Comparison of ENCODE assay signal across 11 cellular contexts in the genomic region with DNA sequence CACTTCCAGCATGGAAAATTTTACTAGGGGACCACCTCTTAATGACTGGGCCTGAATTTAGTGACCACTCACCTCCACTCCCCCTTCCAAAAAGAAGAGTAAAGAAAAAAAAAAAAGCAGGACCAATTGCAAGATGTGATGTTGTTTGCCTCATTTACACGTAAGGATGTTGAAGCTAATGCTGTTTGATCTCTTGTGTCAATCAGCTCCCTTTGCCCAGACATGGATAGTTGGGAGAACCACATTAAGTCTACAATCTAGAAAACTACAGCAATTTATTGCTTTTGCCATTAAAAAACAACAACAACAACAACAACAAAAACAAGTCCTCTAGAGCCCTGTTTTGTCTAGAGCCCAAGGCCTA. TPM values are rescaled to one million over a fixed set of nuclear protein-coding genes. Genes with fewer than 3 reads are reported as not detected.
A peak's percentile ranks its signal among the peaks of the same experiment; 100 is the strongest.
DNase-seq lines count a peak whose midpoint lies in the region; ATAC-seq and TF ChIP-seq lines count a peak whose summit lies in the region.
"Had no signal": no experiment of that assay in that cellular context is flagged by ENCODE, and none has a peak within 500 bp of the region (broad histone marks: within the 10 kb centered on the region; RNA-seq: fewer than 3 reads in every experiment).

No MANE protein-coding gene starts in this region.

- in situ Hi-C loops in HAP-1 (cut with MboI; ENCODE audit: low sequenced_read_pairs): no loop called here

- CTCF ChIA-PET in CD4-positive, alpha-beta memory T cell (lab: Charles Lee; ENCODE audit: partially characterized antibody): no interaction called here

- no peaks in the 10 kb centered on the region for H3K9me3 Mint-ChIP-seq in dendritic cell treated with granulocyte-macrophage colony-stimulating factor and Interleukin-4, amounts not matched to agents 40 ng/mL and 50 ng/mL, for 4 days
- no peaks in the 10 kb centered on the region for H3K9me3 Mint-ChIP-seq in nephron
- H3K9me3 Mint-ChIP-seq in CD4-positive, alpha-beta memory T cell: no peaks in the 10 kb centered on the region

- H3K27me3 Mint-ChIP-seq in dendritic cell treated with granulocyte-macrophage colony-stimulating factor and Interleukin-4, amounts not matched to agents 40 ng/mL and 50 ng/mL, for 4 days: no peaks in the 10 kb centered on the region
- no peaks in the 10 kb centered on the region for H3K27me3 Mint-ChIP-seq in nephron (ENCODE audit: low read depth)
- no peaks in the 10 kb centered on the region for H3K27me3 Mint-ChIP-seq in CD4-positive, alpha-beta memory T cell

- POLR2A ChIA-PET in CD4-positive, alpha-beta memory T cell (lab: Charles Lee; ENCODE audit: partially characterized antibody): interaction anchor here (0.6 kb wide), 1 partner anchor 70 kb away, joined by 4 read pairs; no protein-coding TSS in a partner anchor

- DNase-seq in right atrium auricular region (ENCODE audit: low spot score): no peak
- DNase-seq in Right ventricle myocardium superior: no peak
- no peak for DNase-seq in aorta
- DNase-seq in CD4-positive, alpha-beta memory T cell: no peak
- no peak for DNase-seq in HAP-1 (ENCODE audit: low spot score in 2 of 2)
- DNase-seq in HUDEP-2 (lab: John Stamatoyannopoulos, UW; ENCODE audit: unreplicated experiment in 76 of 76): no peak
- DNase-seq: activated naive CD4-positive, alpha-beta T cell; CD4-positive, CD25-positive, alpha-beta regulatory T cell; NCI-H526 had no signal

- H3K36me3 Mint-ChIP-seq in dendritic cell treated with granulocyte-macrophage colony-stimulating factor and Interleukin-4, amounts not matched to agents 40 ng/mL and 50 ng/mL, for 4 days (ENCODE audit: low read depth): no peaks in the 10 kb centered on the region
- no peaks in the 10 kb centered on the region for H3K36me3 Mint-ChIP-seq in nephron (ENCODE audit: low read depth)
- H3K36me3 Mint-ChIP-seq in CD4-positive, alpha-beta memory T cell: no peaks in the 10 kb centered on the region
- H3K36me3 Mint-ChIP-seq: CD4-positive, CD25-positive, alpha-beta regulatory T cell had no signal

- H3K9me3 ChIP-seq in right atrium auricular region: no peaks in the 10 kb centered on the region
- H3K9me3 ChIP-seq in aorta (ENCODE audit: control insufficient read depth, low read length): no peaks in the 10 kb centered on the region
- no peaks in the 10 kb centered on the region for H3K9me3 ChIP-seq in CD4-positive, alpha-beta memory T cell (ENCODE audit: control insufficient read depth in 1 of 2, low read length in 2 of 2)
- H3K9me3 ChIP-seq in HAP-1: no peaks in the 10 kb centered on the region

- H3K4me1 Mint-ChIP-seq in dendritic cell treated with granulocyte-macrophage colony-stimulating factor and Interleukin-4, amounts not matched to agents 40 ng/mL and 50 ng/mL, for 4 days (ENCODE audit: low read depth): peaks cover 7% of the 10 kb centered on the region
- peaks cover 34% of the 10 kb centered on the region for H3K4me1 Mint-ChIP-seq in nephron
- H3K4me1 Mint-ChIP-seq in CD4-positive, alpha-beta memory T cell: peaks cover 3 to 9% (median 4%) of the 10 kb centered on the region in 4 donors
- H3K4me1 Mint-ChIP-seq: CD4-positive, CD25-positive, alpha-beta regulatory T cell had no signal

- H3K4me3 ChIP-seq in right atrium auricular region (no peak overlapping the region), aorta (ENCODE audit: low read length in 2 of 2) (no peak overlapping the region), HAP-1 (no peak overlapping the region)
- no peak overlapping the region for H3K4me3 ChIP-seq in CD4-positive, alpha-beta memory T cell (ENCODE audit: low read length in 2 of 2)

- no peaks in the 10 kb centered on the region for H3K27me3 ChIP-seq in right atrium auricular region
- no peaks in the 10 kb centered on the region for H3K27me3 ChIP-seq in aorta (ENCODE audit: control insufficient read depth in 1 of 2, insufficient read depth in 2 of 2, low read length in 1 of 2)
- no peaks in the 10 kb centered on the region for H3K27me3 ChIP-seq in CD4-positive, alpha-beta memory T cell (ENCODE audit: insufficient read depth, low read length)
- no peaks in the 10 kb centered on the region for H3K27me3 ChIP-seq in HAP-1 (ENCODE audit: low read depth)

- no peak overlapping the region for H3K4me3 Mint-ChIP-seq in dendritic cell treated with granulocyte-macrophage colony-stimulating factor and Interleukin-4, amounts not matched to agents 40 ng/mL and 50 ng/mL, for 4 days
- no peak overlapping the region for H3K4me3 Mint-ChIP-seq in nephron
- H3K4me3 Mint-ChIP-seq in CD4-positive, alpha-beta memory T cell: no peak overlapping the region
- H3K4me3 Mint-ChIP-seq: CD4-positive, CD25-positive, alpha-beta regulatory T cell had no signal

- intact Hi-C loops in Right ventricle myocardium superior (cut with DNase I): no loop called here
- intact Hi-C loops in dendritic cell treated with granulocyte-macrophage colony-stimulating factor and Interleukin-4, amounts not matched to agents 40 ng/mL and 50 ng/mL, for 4 days (cut with micrococcal nuclease): no loop called here
- intact Hi-C loops in aorta (cut with DNase I): no loop called here
- intact Hi-C loops in CD4-positive, alpha-beta memory T cell (cut with micrococcal nuclease): no loop called here

- ATAC-seq in Right ventricle myocardium superior (ENCODE audit: poor library complexity) (no peak), aorta (ENCODE audit: low FRiP score) (no peak)

- H3K27ac ChIP-seq in right atrium auricular region (peak overlapping the region; percentile 81 to 89), aorta (ENCODE audit: low read depth in 1 of 2, low read length in 2 of 2) (peak overlapping the region; percentile 96 to 100)
- H3K27ac ChIP-seq in CD4-positive, alpha-beta memory T cell (ENCODE audit: low read depth, low read length): no peak overlapping the region

- peak overlapping the region; percentile 58 for H3K27ac Mint-ChIP-seq in dendritic cell treated with granulocyte-macrophage colony-stimulating factor and Interleukin-4, amounts not matched to agents 40 ng/mL and 50 ng/mL, for 4 days
- H3K27ac Mint-ChIP-seq in nephron: peak overlapping the region; percentile 56 to 92 (median 74)
- H3K27ac Mint-ChIP-seq in CD4-positive, alpha-beta memory T cell: no peak overlapping the region

- H3K4me1 ChIP-seq in right atrium auricular region (peaks cover 0 to 50% of the 10 kb centered on the region in 2 donors), aorta (ENCODE audit: control insufficient read depth in 1 of 2, insufficient read depth in 2 of 2, low read length in 2 of 2) (peaks cover 7 to 26% of the 10 kb centered on the region in 2 donors), HAP-1 (no peaks in the 10 kb centered on the region)
- H3K4me1 ChIP-seq in CD4-positive, alpha-beta memory T cell (ENCODE audit: insufficient read depth, low read length): no peaks in the 10 kb centered on the region

- H3K36me3 ChIP-seq in right atrium auricular region: no peaks in the 10 kb centered on the region
- H3K36me3 ChIP-seq in aorta (ENCODE audit: control insufficient read depth in 1 of 2, insufficient read depth in 2 of 2, low read length in 1 of 2): no peaks in the 10 kb centered on the region
- H3K36me3 ChIP-seq in CD4-positive, alpha-beta memory T cell (ENCODE audit: insufficient read depth, low read length): no peaks in the 10 kb centered on the region
- H3K36me3 ChIP-seq in HAP-1 (replicated peaks): no peaks in the 10 kb centered on the region

- TF ChIP-seq CTCF in right atrium auricular region (IDR thresholded peaks at IDR 0.05) (no peak), nephron (IDR thresholded peaks at IDR 0.05; ENCODE audit: unreplicated experiment in 3 of 3) (no peak)

- WGBS in aorta, 2 donors: 8 to 24% methylated on average over 1 of the region's 1 CpG

RNA-seq across cellular contexts. Expression of a gene that starts 11.0 kb away (rescaled TPM):
- total RNA-seq in right atrium auricular region: 100 to 1,000 TPM; 585 to 760 TPM
- 860 TPM for total RNA-seq in Right ventricle myocardium superior
- total RNA-seq in aorta: 1,000 to 10,000 TPM; 1,041 to 1,932 TPM
- 1,000 to 10,000 TPM; 2,289 to 5,298 TPM for polyA plus RNA-seq in aorta
- 10 to 100 TPM; 43.1 to 49.1 TPM for total RNA-seq in CD4-positive, alpha-beta memory T cell
- polyA plus RNA-seq in CD4-positive, alpha-beta memory T cell: 100 to 1,000 TPM; 147 to 212 TPM

RNA-seq across cellular contexts. Expression of a gene that starts 27.7 kb away (rescaled TPM):
- total RNA-seq in right atrium auricular region: 1 to 10 TPM in 1 of 2 donors, under 1 TPM in 1; 0.51 to 1.3 TPM
- total RNA-seq in Right ventricle myocardium superior: 0.73 TPM
- 1 to 10 TPM; 1.5 to 2.6 TPM for total RNA-seq in aorta
- 1 to 10 TPM; 2.4 to 9.9 TPM for polyA plus RNA-seq in aorta
- total RNA-seq in CD4-positive, alpha-beta memory T cell: under 1 TPM; 0.87 to 0.94 TPM
- polyA plus RNA-seq in CD4-positive, alpha-beta memory T cell: under 1 TPM; 0.21 to 0.96 TPM

Comparison
In these comparisons a context has a peak if more than half of its experiments do, and no peak if none do; other contexts are left out.
1. H3K27ac Mint-ChIP-seq: peak in dendritic cell treated with granulocyte-macrophage colony-stimulating factor and Interleukin-4, amounts not matched to agents 40 ng/mL and 50 ng/mL, for 4 days (single experiment) and nephron (3 of 3); none in CD4-positive, alpha-beta memory T cell (0 of 7).
2. RNA of a gene that starts 11.0 kb away (total RNA-seq): 1,041 to 1,932 TPM in aorta, 860 TPM in Right ventricle myocardium superior (single experiment) and 585 to 760 TPM in right atrium auricular region; 43.1 to 49.1 TPM in CD4-positive, alpha-beta memory T cell; every median in the first group is over 10 times any median in the second.